ENCODE assay signal across 1 cellular context in genomic region chr5:151252762-151253603, GRCh38.
TF ChIP-seq lines count a peak whose summit lies in the region.

GM2A (plus strand) TSS chr5:151253185; CDS start chr5:151253217, 32 bp downstream.

TF ChIP-seq in HepG2, 621 proteins besides CTCF, POLR2A, EP300 and RAD21 (continued from another document and continues in another):
- no peak; the same call in 1 of the 2 replicates for TF ChIP-seq ARID5B (CRISPR knock-in tag; IDR thresholded peaks at IDR 0.05)
- no peak for TF ChIP-seq TMF1 (CRISPR knock-in tag; IDR thresholded peaks at IDR 0.05; ENCODE audit: low read depth)
- TF ChIP-seq GRHL1 (CRISPR knock-in tag; conservative IDR thresholded peaks at IDR 0.05) = no peak
- TF ChIP-seq ZNF180 (CRISPR knock-in tag; IDR thresholded peaks at IDR 0.05; ENCODE audit: borderline replicate concordance, low read depth) = no peak
- TF ChIP-seq ZNF367 (CRISPR knock-in tag; IDR thresholded peaks at IDR 0.05; ENCODE audit: borderline replicate concordance) = no peak
- TF ChIP-seq ZNF224 (CRISPR knock-in tag; IDR thresholded peaks at IDR 0.05) = no peak
- 0 out of 2 replicates have a peak, but pooled peaks have one; percentile 2 for TF ChIP-seq HDAC1 (CRISPR knock-in tag; IDR thresholded peaks at IDR 0.05)
- no peak for TF ChIP-seq RAD51 (IDR thresholded peaks at IDR 0.05; ENCODE audit: borderline replicate concordance)
- no peak for TF ChIP-seq RARG (CRISPR knock-in tag; IDR thresholded peaks at IDR 0.05; ENCODE audit: low read depth)
- TF ChIP-seq TRIM24 (CRISPR knock-in tag; IDR thresholded peaks at IDR 0.05) = no peak
- TF ChIP-seq ZNF407 (CRISPR knock-in tag; IDR thresholded peaks at IDR 0.05; ENCODE audit: not compliant biosample characterization) = peak; percentile 45
- TF ChIP-seq BRCA1 (CRISPR knock-in tag; IDR thresholded peaks at IDR 0.05) = no peak
- TF ChIP-seq HDAC2 (CRISPR knock-in tag; IDR thresholded peaks at IDR 0.05) = no peak
- 0 out of 2 replicates have a peak, but pooled peaks have one; percentile 26 for TF ChIP-seq NRL (CRISPR knock-in tag; IDR thresholded peaks at IDR 0.05; ENCODE audit: borderline replicate concordance)
- no peak for TF ChIP-seq ZZZ3 (CRISPR knock-in tag; IDR thresholded peaks at IDR 0.05; ENCODE audit: borderline replicate concordance)
- no peak for TF ChIP-seq BCL3 (CRISPR knock-in tag; IDR thresholded peaks at IDR 0.05)
- TF ChIP-seq KDM4B (CRISPR knock-in tag; IDR thresholded peaks at IDR 0.05) = no peak
- no peak for TF ChIP-seq CSRNP2 (CRISPR knock-in tag; conservative IDR thresholded peaks at IDR 0.05; ENCODE audit: low read depth)
- TF ChIP-seq YEATS2 (CRISPR knock-in tag; IDR thresholded peaks at IDR 0.05; ENCODE audit: borderline replicate concordance) = no peak
- TF ChIP-seq IKZF5 (CRISPR knock-in tag; IDR thresholded peaks at IDR 0.05) = no peak
- no peak for TF ChIP-seq ZNF362 (CRISPR knock-in tag; IDR thresholded peaks at IDR 0.05; ENCODE audit: borderline replicate concordance)
- peak; percentile 57 for TF ChIP-seq ZFX (CRISPR knock-in tag; IDR thresholded peaks at IDR 0.05; ENCODE audit: low read depth)
- TF ChIP-seq HNF1B (CRISPR knock-in tag; IDR thresholded peaks at IDR 0.05) = peak; percentile 81
- TF ChIP-seq PRDM15 (CRISPR knock-in tag; IDR thresholded peaks at IDR 0.05) = no peak
- TF ChIP-seq ZNF839 (CRISPR knock-in tag; IDR thresholded peaks at IDR 0.05; ENCODE audit: borderline replicate concordance) = no peak
- TF ChIP-seq HNRNPUL1 (IDR thresholded peaks at IDR 0.05; ENCODE audit: low read depth, low read length) = no peak
- TF ChIP-seq KLF15 (CRISPR knock-in tag; IDR thresholded peaks at IDR 0.05; ENCODE audit: borderline replicate concordance) = no peak
- peak; percentile 66; the same call in 1 of the 2 replicates for TF ChIP-seq ZNF350 (CRISPR knock-in tag; IDR thresholded peaks at IDR 0.05; ENCODE audit: borderline replicate concordance, low read depth)
- no peak for TF ChIP-seq DNMT3B (CRISPR knock-in tag; conservative IDR thresholded peaks at IDR 0.05)
